ENCODE assay signal across 1 cellular context in the genomic region with DNA sequence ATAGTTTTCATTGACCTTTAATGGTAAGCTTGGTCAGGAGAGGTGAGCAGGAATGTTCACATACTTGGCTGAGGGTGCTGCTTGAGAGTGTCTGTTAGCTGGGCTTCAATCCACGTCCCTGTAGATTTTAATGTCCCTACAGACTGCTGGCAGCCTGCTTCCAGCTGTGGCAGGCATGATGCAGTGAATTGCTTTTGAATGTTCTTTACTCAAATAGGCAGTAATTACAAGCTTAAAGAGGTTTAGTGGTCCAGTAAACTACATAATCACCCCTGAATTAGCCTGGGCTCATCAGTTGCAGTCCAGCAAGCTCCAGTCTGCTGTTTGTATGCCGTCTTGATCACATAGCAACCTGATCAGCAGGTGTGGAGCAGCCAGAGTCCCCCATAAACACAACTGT.
TF ChIP-seq lines count a peak whose summit lies in the region.

No MANE protein-coding gene starts in this region.

TF ChIP-seq in HEK293, 187 proteins besides CTCF, POLR2A, EP300 and RAD21 (continued from another document and continues in another):
- TF ChIP-seq ZBTB48 (tag by site-specific recombination; IDR thresholded peaks at IDR 0.05) (no peak), ZNF658 (tag by site-specific recombination; IDR thresholded peaks at IDR 0.05) (no peak), ZNF677 (tag by site-specific recombination; IDR thresholded peaks at IDR 0.05) (no peak), ZNF555 (tag by site-specific recombination; conservative IDR thresholded peaks at IDR 0.05) (no peak), ZNF362 (tag by site-specific recombination; IDR thresholded peaks at IDR 0.05) (no peak), ZNF248 (tag by site-specific recombination; IDR thresholded peaks at IDR 0.05) (no peak), ZNF416 (tag by site-specific recombination; IDR thresholded peaks at IDR 0.05) (no peak), REST (tag by site-specific recombination; IDR thresholded peaks at IDR 0.05) (no peak), KLF1 (tag by site-specific recombination; IDR thresholded peaks at IDR 0.05) (no peak), ZNF146 (tag by site-specific recombination; IDR thresholded peaks at IDR 0.05) (no peak), ZFP69B (tag by site-specific recombination; IDR thresholded peaks at IDR 0.05) (no peak), HOXD13 (CRISPR knock-in tag; IDR thresholded peaks at IDR 0.05; ENCODE audit: borderline replicate concordance) (no peak), ZEB2 (tag by site-specific recombination; IDR thresholded peaks at IDR 0.05) (no peak), ZBTB17 (tag by site-specific recombination; IDR thresholded peaks at IDR 0.05) (no peak), ZNF157 (tag by site-specific recombination; IDR thresholded peaks at IDR 0.05) (no peak), WT1 (tag by site-specific recombination; IDR thresholded peaks at IDR 0.05) (no peak), ZBTB7A (tag by site-specific recombination; IDR thresholded peaks at IDR 0.05; ENCODE audit: low read depth) (no peak), ZNF791 (tag by site-specific recombination; IDR thresholded peaks at IDR 0.05) (no peak), ZNF701 (tag by site-specific recombination; IDR thresholded peaks at IDR 0.05) (no peak), ZNF324 (tag by site-specific recombination; IDR thresholded peaks at IDR 0.05) (no peak), ZNF670 (tag by site-specific recombination; IDR thresholded peaks at IDR 0.05; ENCODE audit: low read depth) (no peak), ZNF211 (tag by site-specific recombination; IDR thresholded peaks at IDR 0.05; ENCODE audit: low read depth) (no peak), ZNF366 (tag by site-specific recombination; conservative IDR thresholded peaks at IDR 0.05) (no peak), ZNF645 (tag by site-specific recombination; IDR thresholded peaks at IDR 0.05) (no peak), ZNF16 (tag by site-specific recombination; IDR thresholded peaks at IDR 0.05; ENCODE audit: low read depth) (no peak), HOXA7 (CRISPR knock-in tag; IDR thresholded peaks at IDR 0.05; ENCODE audit: borderline replicate concordance) (no peak), ZNF596 (tag by site-specific recombination; IDR thresholded peaks at IDR 0.05) (0 out of 2 replicates have a peak, but pooled peaks have one; percentile 8), SP2 (tag by site-specific recombination; IDR thresholded peaks at IDR 0.05) (no peak), ZNF18 (tag by site-specific recombination; IDR thresholded peaks at IDR 0.05) (no peak), ZXDB (tag by site-specific recombination; IDR thresholded peaks at IDR 0.05) (no peak), ZNF202 (tag by site-specific recombination; IDR thresholded peaks at IDR 0.05; ENCODE audit: borderline replicate concordance) (no peak), YY2 (tag by site-specific recombination; IDR thresholded peaks at IDR 0.05) (no peak), ZNF266 (tag by site-specific recombination; IDR thresholded peaks at IDR 0.05; ENCODE audit: low read depth) (no peak), ZNF785 (tag by site-specific recombination; IDR thresholded peaks at IDR 0.05) (no peak), PRDM1 (tag by site-specific recombination; IDR thresholded peaks at IDR 0.05) (no peak)
- TF ChIP-seq, protein P1, sequence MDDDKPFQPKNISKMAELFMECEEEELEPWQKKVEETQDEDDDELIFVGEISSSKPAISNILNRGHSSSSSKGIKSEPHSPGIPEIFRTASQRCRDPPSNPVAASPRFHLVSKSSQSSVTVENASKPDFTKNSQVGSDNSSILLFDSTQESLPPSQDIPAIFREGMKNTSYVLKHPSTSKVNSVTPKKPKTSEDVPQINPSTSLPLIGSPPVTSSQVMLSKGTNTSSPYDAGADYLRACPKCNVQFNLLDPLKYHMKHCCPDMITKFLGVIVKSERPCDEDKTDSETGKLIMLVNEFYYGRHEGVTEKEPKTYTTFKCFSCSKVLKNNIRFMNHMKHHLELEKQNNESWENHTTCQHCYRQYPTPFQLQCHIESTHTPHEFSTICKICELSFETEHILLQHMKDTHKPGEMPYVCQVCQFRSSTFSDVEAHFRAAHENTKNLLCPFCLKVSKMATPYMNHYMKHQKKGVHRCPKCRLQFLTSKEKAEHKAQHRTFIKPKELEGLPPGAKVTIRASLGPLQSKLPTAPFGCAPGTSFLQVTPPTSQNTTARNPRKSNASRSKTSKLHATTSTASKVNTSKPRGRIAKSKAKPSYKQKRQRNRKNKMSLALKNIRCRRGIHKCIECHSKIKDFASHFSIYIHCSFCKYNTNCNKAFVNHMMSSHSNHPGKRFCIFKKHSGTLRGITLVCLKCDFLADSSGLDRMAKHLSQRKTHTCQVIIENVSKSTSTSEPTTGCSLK (tag by site-specific recombination; IDR thresholded peaks at IDR 0.05): no peak
- TF ChIP-seq, protein P2, sequence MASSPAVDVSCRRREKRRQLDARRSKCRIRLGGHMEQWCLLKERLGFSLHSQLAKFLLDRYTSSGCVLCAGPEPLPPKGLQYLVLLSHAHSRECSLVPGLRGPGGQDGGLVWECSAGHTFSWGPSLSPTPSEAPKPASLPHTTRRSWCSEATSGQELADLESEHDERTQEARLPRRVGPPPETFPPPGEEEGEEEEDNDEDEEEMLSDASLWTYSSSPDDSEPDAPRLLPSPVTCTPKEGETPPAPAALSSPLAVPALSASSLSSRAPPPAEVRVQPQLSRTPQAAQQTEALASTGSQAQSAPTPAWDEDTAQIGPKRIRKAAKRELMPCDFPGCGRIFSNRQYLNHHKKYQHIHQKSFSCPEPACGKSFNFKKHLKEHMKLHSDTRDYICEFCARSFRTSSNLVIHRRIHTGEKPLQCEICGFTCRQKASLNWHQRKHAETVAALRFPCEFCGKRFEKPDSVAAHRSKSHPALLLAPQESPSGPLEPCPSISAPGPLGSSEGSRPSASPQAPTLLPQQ (tag by site-specific recombination; IDR thresholded peaks at IDR 0.05): no peak
- TF ChIP-seq, protein P3, sequence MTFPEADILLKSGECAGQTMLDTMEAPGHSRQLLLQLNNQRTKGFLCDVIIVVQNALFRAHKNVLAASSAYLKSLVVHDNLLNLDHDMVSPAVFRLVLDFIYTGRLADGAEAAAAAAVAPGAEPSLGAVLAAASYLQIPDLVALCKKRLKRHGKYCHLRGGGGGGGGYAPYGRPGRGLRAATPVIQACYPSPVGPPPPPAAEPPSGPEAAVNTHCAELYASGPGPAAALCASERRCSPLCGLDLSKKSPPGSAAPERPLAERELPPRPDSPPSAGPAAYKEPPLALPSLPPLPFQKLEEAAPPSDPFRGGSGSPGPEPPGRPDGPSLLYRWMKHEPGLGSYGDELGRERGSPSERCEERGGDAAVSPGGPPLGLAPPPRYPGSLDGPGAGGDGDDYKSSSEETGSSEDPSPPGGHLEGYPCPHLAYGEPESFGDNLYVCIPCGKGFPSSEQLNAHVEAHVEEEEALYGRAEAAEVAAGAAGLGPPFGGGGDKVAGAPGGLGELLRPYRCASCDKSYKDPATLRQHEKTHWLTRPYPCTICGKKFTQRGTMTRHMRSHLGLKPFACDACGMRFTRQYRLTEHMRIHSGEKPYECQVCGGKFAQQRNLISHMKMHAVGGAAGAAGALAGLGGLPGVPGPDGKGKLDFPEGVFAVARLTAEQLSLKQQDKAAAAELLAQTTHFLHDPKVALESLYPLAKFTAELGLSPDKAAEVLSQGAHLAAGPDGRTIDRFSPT (tag by site-specific recombination; IDR thresholded peaks at IDR 0.05): no peak
- TF ChIP-seq, protein P4, sequence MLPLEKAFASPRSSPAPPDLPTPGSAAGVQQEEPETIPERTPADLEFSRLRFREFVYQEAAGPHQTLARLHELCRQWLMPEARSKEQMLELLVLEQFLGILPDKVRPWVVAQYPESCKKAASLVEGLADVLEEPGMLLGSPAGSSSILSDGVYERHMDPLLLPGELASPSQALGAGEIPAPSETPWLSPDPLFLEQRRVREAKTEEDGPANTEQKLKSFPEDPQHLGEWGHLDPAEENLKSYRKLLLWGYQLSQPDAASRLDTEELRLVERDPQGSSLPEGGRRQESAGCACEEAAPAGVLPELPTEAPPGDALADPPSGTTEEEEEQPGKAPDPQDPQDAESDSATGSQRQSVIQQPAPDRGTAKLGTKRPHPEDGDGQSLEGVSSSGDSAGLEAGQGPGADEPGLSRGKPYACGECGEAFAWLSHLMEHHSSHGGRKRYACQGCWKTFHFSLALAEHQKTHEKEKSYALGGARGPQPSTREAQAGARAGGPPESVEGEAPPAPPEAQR (tag by site-specific recombination; IDR thresholded peaks at IDR 0.05): no peak
- TF ChIP-seq, protein P5, sequence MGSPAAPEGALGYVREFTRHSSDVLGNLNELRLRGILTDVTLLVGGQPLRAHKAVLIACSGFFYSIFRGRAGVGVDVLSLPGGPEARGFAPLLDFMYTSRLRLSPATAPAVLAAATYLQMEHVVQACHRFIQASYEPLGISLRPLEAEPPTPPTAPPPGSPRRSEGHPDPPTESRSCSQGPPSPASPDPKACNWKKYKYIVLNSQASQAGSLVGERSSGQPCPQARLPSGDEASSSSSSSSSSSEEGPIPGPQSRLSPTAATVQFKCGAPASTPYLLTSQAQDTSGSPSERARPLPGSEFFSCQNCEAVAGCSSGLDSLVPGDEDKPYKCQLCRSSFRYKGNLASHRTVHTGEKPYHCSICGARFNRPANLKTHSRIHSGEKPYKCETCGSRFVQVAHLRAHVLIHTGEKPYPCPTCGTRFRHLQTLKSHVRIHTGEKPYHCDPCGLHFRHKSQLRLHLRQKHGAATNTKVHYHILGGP (tag by site-specific recombination; IDR thresholded peaks at IDR 0.05): no peak
- TF ChIP-seq, protein P6, sequence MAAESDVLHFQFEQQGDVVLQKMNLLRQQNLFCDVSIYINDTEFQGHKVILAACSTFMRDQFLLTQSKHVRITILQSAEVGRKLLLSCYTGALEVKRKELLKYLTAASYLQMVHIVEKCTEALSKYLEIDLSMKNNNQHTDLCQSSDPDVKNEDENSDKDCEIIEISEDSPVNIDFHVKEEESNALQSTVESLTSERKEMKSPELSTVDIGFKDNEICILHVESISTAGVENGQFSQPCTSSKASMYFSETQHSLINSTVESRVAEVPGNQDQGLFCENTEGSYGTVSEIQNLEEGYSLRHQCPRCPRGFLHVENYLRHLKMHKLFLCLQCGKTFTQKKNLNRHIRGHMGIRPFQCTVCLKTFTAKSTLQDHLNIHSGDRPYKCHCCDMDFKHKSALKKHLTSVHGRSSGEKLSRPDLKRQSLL (tag by site-specific recombination; IDR thresholded peaks at IDR 0.05): no peak
- TF ChIP-seq, protein P7, sequence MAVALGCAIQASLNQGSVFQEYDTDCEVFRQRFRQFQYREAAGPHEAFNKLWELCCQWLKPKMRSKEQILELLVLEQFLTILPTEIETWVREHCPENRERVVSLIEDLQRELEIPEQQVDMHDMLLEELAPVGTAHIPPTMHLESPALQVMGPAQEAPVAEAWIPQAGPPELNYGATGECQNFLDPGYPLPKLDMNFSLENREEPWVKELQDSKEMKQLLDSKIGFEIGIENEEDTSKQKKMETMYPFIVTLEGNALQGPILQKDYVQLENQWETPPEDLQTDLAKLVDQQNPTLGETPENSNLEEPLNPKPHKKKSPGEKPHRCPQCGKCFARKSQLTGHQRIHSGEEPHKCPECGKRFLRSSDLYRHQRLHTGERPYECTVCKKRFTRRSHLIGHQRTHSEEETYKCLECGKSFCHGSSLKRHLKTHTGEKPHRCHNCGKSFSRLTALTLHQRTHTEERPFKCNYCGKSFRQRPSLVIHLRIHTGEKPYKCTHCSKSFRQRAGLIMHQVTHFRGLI (tag by site-specific recombination; IDR thresholded peaks at IDR 0.05): 0 out of 2 replicates have a peak, but pooled peaks have one; percentile 47
